10 cellular contexts compared by ENCODE assay signal in genomic region chr10:80855348-80855971, GRCh38.
DNase-seq lines count a peak whose midpoint lies in the region; ATAC-seq and TF ChIP-seq lines count a peak whose summit lies in the region.
"Had no signal": no experiment of that assay in that cellular context is flagged by ENCODE, and none has a peak within 500 bp of the region (broad histone marks: within the 10 kb centered on the region; RNA-seq: fewer than 3 reads in every experiment).

No MANE protein-coding gene starts in this region.

- H3K27me3 Mint-ChIP-seq in glutamatergic neuron (ENCODE audit: unreplicated experiment), result peaks cover 7% of the 10 kb centered on the region

- H3K4me2 ChIP-seq in BLaER1 treated with 17β-estradiol and CSF1 and Interleukin-3, amounts not matched to agents 10 nM and 100 nM, result peak overlapping the region in 6 of 11 experiments; percentile 15 to 44 (median 26); a peak in 2 of 22 replicates
- no peak overlapping the region for H3K4me2 ChIP-seq in Karpas-422 (ENCODE audit: low read depth, low read length, poor library complexity, severe bottlenecking)

- no peak overlapping the region for H2AFZ ChIP-seq in Karpas-422 (ENCODE audit: low read length)

- ATAC-seq in GM19324 (IDR thresholded peaks at IDR 0.05; ENCODE audit: low FRiP score, unreplicated experiment) (peak; percentile 59), GM21447 (IDR thresholded peaks at IDR 0.05; ENCODE audit: unreplicated experiment) (no peak)
- ATAC-seq: right cardiac atrium had no signal

- no peaks in the 10 kb centered on the region for H3K79me2 ChIP-seq in Karpas-422 (ENCODE audit: low read length)

- H3K4me1 ChIP-seq in BLaER1 treated with 17β-estradiol and CSF1 and Interleukin-3, amounts not matched to agents 10 nM and 100 nM, result peaks cover 0 to 11% (median 5%) of the 10 kb centered on the region in 10 experiments; a peak in 10 of 20 replicates
- H3K4me1 ChIP-seq in Karpas-422 (ENCODE audit: low read length), result no peaks in the 10 kb centered on the region

- peak; percentile 10 for TF ChIP-seq CTCF in glutamatergic neuron (IDR thresholded peaks at IDR 0.05; ENCODE audit: partially characterized antibody, unreplicated experiment)

- DNase-seq in Karpas-422, result peak; percentile 73
- DNase-seq in glutamatergic neuron, result peak; percentile 74
- no peak for DNase-seq in RPMI8226
- no peak for DNase-seq in NCI-H2029 (lab: John Stamatoyannopoulos, UW)
- DNase-seq in effector CD8-positive, alpha-beta T cell (lab: John Stamatoyannopoulos, UW), result no peak

- no peaks in the 10 kb centered on the region for H3K9me3 ChIP-seq in BLaER1 treated with 17β-estradiol and CSF1 and Interleukin-3, amounts not matched to agents 10 nM and 100 nM (replicated peaks in 1 of 11)
- H3K9me3 ChIP-seq in Karpas-422 (ENCODE audit: low read length), result no peaks in the 10 kb centered on the region

- peak overlapping the region; percentile 91 for H3K27ac Mint-ChIP-seq in glutamatergic neuron (ENCODE audit: unreplicated experiment)

- peaks cover 4% of the 10 kb centered on the region for H3K36me3 Mint-ChIP-seq in glutamatergic neuron (ENCODE audit: unreplicated experiment)

- H3K27ac ChIP-seq in BLaER1 treated with 17β-estradiol and CSF1 and Interleukin-3, amounts not matched to agents 10 nM and 100 nM, result no peak overlapping the region
- H3K27ac ChIP-seq in Karpas-422 (ENCODE audit: low read length), result no peak overlapping the region
- H3K27ac ChIP-seq: SK-N-MC had no signal

- peak overlapping the region; percentile 12 for H3K4me3 Mint-ChIP-seq in glutamatergic neuron (ENCODE audit: unreplicated experiment)

- H3K9me3 Mint-ChIP-seq in glutamatergic neuron (ENCODE audit: unreplicated experiment), result peaks cover 9% of the 10 kb centered on the region

- H3K27me3 ChIP-seq in BLaER1 treated with 17β-estradiol and CSF1 and Interleukin-3, amounts not matched to agents 10 nM and 100 nM, result no peaks in the 10 kb centered on the region
- 0 out of 2 replicates have a peak, but pooled peaks cover 3% of the 10 kb centered on the region for H3K27me3 ChIP-seq in Karpas-422 (ENCODE audit: low read length)

- H3K9me2 ChIP-seq in Karpas-422 (replicated peaks; ENCODE audit: insufficient read depth, low read length), result no peaks in the 10 kb centered on the region

- H3K4me1 Mint-ChIP-seq in glutamatergic neuron (ENCODE audit: low read depth, unreplicated experiment), result peaks cover 33% of the 10 kb centered on the region

- H3K9ac ChIP-seq in BLaER1 treated with 17β-estradiol and CSF1 and Interleukin-3, amounts not matched to agents 10 nM and 100 nM, result no peak overlapping the region
- H3K9ac ChIP-seq in Karpas-422 (ENCODE audit: low read length), result no peak overlapping the region

- H4K20me1 ChIP-seq in BLaER1 treated with 17β-estradiol and CSF1 and Interleukin-3, amounts not matched to agents 10 nM and 100 nM, result no peaks in the 10 kb centered on the region
- H4K20me1 ChIP-seq in Karpas-422 (ENCODE audit: insufficient read depth, low read depth, low read length), result no peaks in the 10 kb centered on the region

- no peak overlapping the region for H3K4me3 ChIP-seq in BLaER1 treated with 17β-estradiol and CSF1 and Interleukin-3, amounts not matched to agents 10 nM and 100 nM
- H3K4me3 ChIP-seq in Karpas-422 (ENCODE audit: low read length), result no peak overlapping the region
- H3K4me3 ChIP-seq: SK-N-MC had no signal

- no peaks in the 10 kb centered on the region for H3K36me3 ChIP-seq in BLaER1 treated with 17β-estradiol and CSF1 and Interleukin-3, amounts not matched to agents 10 nM and 100 nM
- no peaks in the 10 kb centered on the region for H3K36me3 ChIP-seq in Karpas-422 (ENCODE audit: insufficient read depth, low read length)

Comparison
In these comparisons a context has a peak if more than half of its experiments do, and no peak if none do; other contexts are left out.
1. DNase-seq: peak in Karpas-422 (single experiment) and glutamatergic neuron (single experiment); none in RPMI8226 (single experiment), NCI-H2029 (single experiment) and effector CD8-positive, alpha-beta T cell (single experiment).